ENCODE assay signal across 9 cellular contexts in the genomic region with DNA sequence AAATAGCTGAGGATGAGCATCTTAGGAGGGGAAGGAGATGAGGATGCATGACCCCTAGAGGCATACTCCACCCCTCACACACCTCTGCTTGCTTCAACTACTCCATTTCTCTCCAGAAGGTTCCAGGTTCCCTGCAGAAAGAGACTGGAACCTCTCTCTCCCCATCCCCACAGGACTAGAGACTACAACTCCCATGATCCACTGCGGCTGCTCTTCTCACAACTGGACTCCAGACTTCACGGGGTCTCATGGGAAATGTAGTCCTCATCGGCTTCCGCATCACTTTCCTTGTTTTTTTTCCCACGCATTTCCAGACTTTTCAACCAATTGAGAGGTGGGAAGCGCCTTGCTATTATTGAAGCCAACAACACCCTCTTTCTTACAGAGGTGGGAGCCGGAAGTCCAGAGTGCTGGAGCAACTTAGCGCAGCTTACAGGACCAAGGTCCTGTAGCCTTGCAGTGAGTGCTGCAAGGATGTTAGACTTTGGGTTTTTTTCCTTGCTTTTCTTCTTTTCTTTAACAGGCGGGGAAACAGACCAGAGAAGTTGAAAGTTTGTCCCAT. TPM values are rescaled to one million over a fixed set of nuclear protein-coding genes. Genes with fewer than 3 reads are reported as not detected.
A peak's percentile ranks its signal among the peaks of the same experiment; 100 is the strongest.
DNase-seq lines count a peak whose midpoint lies in the region; FAIRE-seq and TF ChIP-seq lines count a peak whose summit lies in the region.
"Had no signal": no experiment of that assay in that cellular context is flagged by ENCODE, and none has a peak within 500 bp of the region (broad histone marks: within the 10 kb centered on the region; RNA-seq: fewer than 3 reads in every experiment).

No MANE protein-coding gene starts in this region.

- TF ChIP-seq POLR2A in GM12891 (IDR thresholded peaks at IDR 0.05; ENCODE audit: low read depth, low read length) = no peak

- FAIRE-seq in GM12891 (lab: Jason Lieb, UNC) = no peak

- no peak overlapping the region for H3K9ac ChIP-seq in endodermal cell (ENCODE audit: extremely low read depth, low read length, poor library complexity, severe bottlenecking)

- DNase-seq in SIG-M5 treated with dmso at 0.1 percent for 504 hours (lab: John Stamatoyannopoulos, UW; ENCODE audit: unreplicated experiment) = peak; percentile 59
- DNase-seq in SIG-M5 (lab: John Stamatoyannopoulos, UW) = no peak
- peak; percentile 58 for DNase-seq in NCI-H82 treated with DMSO at 0.1 percent for 48 hours (lab: John Stamatoyannopoulos, UW; ENCODE audit: unreplicated experiment)
- peak; percentile 80 for DNase-seq in activated CD8-positive, alpha-beta memory T cell treated with anti-CD3 and anti-CD28 coated beads for 24 hours
- peak; percentile 93 for DNase-seq in endodermal cell
- peak; percentile 86 to 93 for DNase-seq in lung microvascular endothelial cell (ENCODE audit: low read depth in 2 of 2)
- peak; percentile 26 to 69 (median 39) for DNase-seq in stimulated activated CD4-positive, alpha-beta T cell treated with anti-CD3 and anti-CD28 coated beads, TNF-alpha, amount 100 ng/mL, for 48 hours (ENCODE audit: low read depth in 3 of 3)
- DNase-seq in GM12891 (ENCODE audit: insufficient read length, low spot score) = no peak

- H3K27ac ChIP-seq in endodermal cell (ENCODE audit: low read depth, low read length) = no peak overlapping the region

- no peak for TF ChIP-seq CTCF in endodermal cell (conservative IDR thresholded peaks at IDR 0.05)

- H3K27ac Mint-ChIP-seq in endodermal cell = no peak overlapping the region

- H3K27me3 Mint-ChIP-seq in endodermal cell (ENCODE audit: insufficient read depth) = peaks cover 76% of the 10 kb centered on the region

- no peaks in the 10 kb centered on the region for H3K36me3 ChIP-seq in endodermal cell (ENCODE audit: control insufficient read depth, insufficient read depth, low read length)

- H3K27me3 ChIP-seq in endodermal cell (ENCODE audit: control insufficient read depth, insufficient read depth, low read length, poor library complexity, severe bottlenecking) = peaks cover 12% of the 10 kb centered on the region

- 3 to 5% methylated on average over 6 to 9 of the region's 9 CpGs for WGBS in endodermal cell (ENCODE audit: insufficient coverage in 1 of 2, insufficient read length in 1 of 2), 2 experiments

- no peaks in the 10 kb centered on the region for H3K36me3 Mint-ChIP-seq in endodermal cell (ENCODE audit: low read depth)

- peaks cover 8% of the 10 kb centered on the region for H3K4me1 Mint-ChIP-seq in endodermal cell

- no peaks in the 10 kb centered on the region for H3K9me3 ChIP-seq in endodermal cell (ENCODE audit: control insufficient read depth, low read length)

- peaks cover 24% of the 10 kb centered on the region for H3K9me3 Mint-ChIP-seq in endodermal cell

- H3K4me3 Mint-ChIP-seq in endodermal cell = peak overlapping the region; percentile 54

- peak overlapping the region; percentile 87 for H3K4me3 ChIP-seq in endodermal cell (ENCODE audit: low read length)

- no peaks in the 10 kb centered on the region for H3K4me1 ChIP-seq in endodermal cell (ENCODE audit: control insufficient read depth, insufficient read depth, low read length)

TF ChIP-seq in GM12891, 5 proteins besides CTCF, POLR2A, EP300 and RAD21:
- TF ChIP-seq TAF1 (IDR thresholded peaks at IDR 0.05; ENCODE audit: low read depth, low read length) (no peak), POLR2AphosphoS5 (IDR thresholded peaks at IDR 0.05; ENCODE audit: low read depth, low read length) (no peak), PAX5 (IDR thresholded peaks at IDR 0.05; ENCODE audit: insufficient read depth, low read length, severe bottlenecking) (no peak), POU2F2 (IDR thresholded peaks at IDR 0.05; ENCODE audit: low read depth, low read length) (no peak), SPI1 (IDR thresholded peaks at IDR 0.05; ENCODE audit: low read depth, low read length) (no peak)

RNA-seq across cellular contexts. Expression of a gene that starts 13.9 kb away (rescaled TPM):
- total RNA-seq in endodermal cell (1 to 10 TPM in 1 of 2 donors, under 1 TPM in 1; 0.92 to 1.8 TPM), lung microvascular endothelial cell (0.20 and 1.5 TPM in 2 replicates)
- polyA plus RNA-seq in endodermal cell (2013, experiment 1 of 2) = 1.6 TPM
- 1.5 TPM for polyA plus RNA-seq in endodermal cell (2013, experiment 2 of 2)
- polyA plus RNA-seq in GM12891 (2012; ENCODE audit: low read depth, missing spikeins) = not detected
- total RNA-seq: subcutaneous adipose tissue had no signal

RNA-seq across cellular contexts. Expression of a gene that starts 14.8 kb away (rescaled TPM):
- total RNA-seq in endodermal cell (1 to 10 TPM in 1 of 2 donors, under 1 TPM in 1; 0.48 to 4.8 TPM), lung microvascular endothelial cell (under 0.01 and 0.22 TPM in 2 replicates)
- 2.4 TPM for polyA plus RNA-seq in endodermal cell (2013, experiment 1 of 2)
- polyA plus RNA-seq in endodermal cell (2013, experiment 2 of 2) = 2.1 TPM
- polyA plus RNA-seq in GM12891 (2012; ENCODE audit: low read depth, missing spikeins) = 0.04 TPM

Comparison
In these comparisons a context has a peak if more than half of its experiments do, and no peak if none do; other contexts are left out.
1. DNase-seq: peak in SIG-M5 treated with dmso at 0.1 percent for 504 hours (single experiment), NCI-H82 treated with DMSO at 0.1 percent for 48 hours (single experiment), activated CD8-positive, alpha-beta memory T cell treated with anti-CD3 and anti-CD28 coated beads for 24 hours (single experiment), endodermal cell (single experiment), lung microvascular endothelial cell (2 of 2) and stimulated activated CD4-positive, alpha-beta T cell treated with anti-CD3 and anti-CD28 coated beads, TNF-alpha, amount 100 ng/mL, for 48 hours (3 of 3); none in SIG-M5 (single experiment) and GM12891 (single experiment).